Comparison of ENCODE assay signal across 14 cellular contexts in the genomic region with DNA sequence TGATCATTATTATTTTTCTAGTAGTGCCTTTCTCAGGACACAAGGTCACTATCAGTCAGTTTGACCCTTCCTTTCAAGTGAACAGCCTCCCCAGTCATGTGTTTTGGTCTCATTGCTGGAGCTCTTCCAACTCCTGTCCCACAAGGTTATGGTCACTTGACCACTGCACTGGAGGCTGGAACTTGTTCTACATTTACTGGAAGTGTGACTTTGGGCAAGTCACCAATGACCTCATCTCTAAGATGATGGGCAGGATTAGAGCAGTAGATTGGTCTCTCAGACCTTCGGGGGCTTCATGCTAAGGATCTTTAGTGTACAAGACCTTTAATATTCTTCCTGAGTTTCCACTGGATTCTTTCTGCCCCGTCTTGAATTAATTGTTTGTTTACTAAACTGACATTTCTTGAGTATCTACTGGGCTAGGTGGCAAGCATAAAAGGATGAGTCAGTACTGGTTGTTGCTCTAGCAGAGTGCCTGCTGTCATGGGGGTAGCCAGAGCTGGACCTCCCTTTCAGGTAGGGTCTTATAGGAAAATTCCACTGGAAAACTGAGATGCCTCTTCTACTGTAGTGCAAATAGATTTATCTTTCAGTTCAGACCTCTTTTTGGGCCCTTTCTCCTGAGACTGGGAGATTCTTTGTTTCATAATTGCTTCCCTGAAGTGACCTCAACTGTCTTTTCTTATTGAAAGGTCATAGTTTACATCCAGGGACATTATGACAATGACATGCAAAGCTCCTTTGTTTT.
DNase-seq lines count a peak whose midpoint lies in the region; ATAC-seq and TF ChIP-seq lines count a peak whose summit lies in the region.
"Had no signal": no experiment of that assay in that cellular context is flagged by ENCODE, and none has a peak within 500 bp of the region (broad histone marks: within the 10 kb centered on the region; RNA-seq: fewer than 3 reads in every experiment).

No MANE protein-coding gene starts in this region.

- H3K4me2 ChIP-seq in GM23338 (peak overlapping the region; percentile 52), neural progenitor cell (peak overlapping the region; percentile 50)

- no peaks in the 10 kb centered on the region for H3F3A ChIP-seq in GM23338 (replicated peaks; ENCODE audit: low read depth)
- peaks cover 10% of the 10 kb centered on the region for H3F3A ChIP-seq in neural progenitor cell (ENCODE audit: low read depth)

- H3K27me3 Mint-ChIP-seq in GM23338 (ENCODE audit: insufficient read depth, low read depth, poor library complexity): peaks cover 9% of the 10 kb centered on the region
- peaks cover 2% of the 10 kb centered on the region for H3K27me3 Mint-ChIP-seq in neural progenitor cell (ENCODE audit: insufficient read depth, low read depth)
- no peaks in the 10 kb centered on the region for H3K27me3 Mint-ChIP-seq in activated CD4-positive, alpha-beta memory T cell treated with anti-CD3 and anti-CD28 coated beads for 36 hours

- no peaks in the 10 kb centered on the region for H3K36me3 Mint-ChIP-seq in GM23338 (ENCODE audit: low read depth)
- H3K36me3 Mint-ChIP-seq in neural progenitor cell: peaks cover 2% of the 10 kb centered on the region
- peaks cover 3% of the 10 kb centered on the region for H3K36me3 Mint-ChIP-seq in activated CD4-positive, alpha-beta memory T cell treated with anti-CD3 and anti-CD28 coated beads for 36 hours

- H3K4me1 ChIP-seq in GM23338 (ENCODE audit: insufficient read depth) (peaks cover 34% of the 10 kb centered on the region), neural progenitor cell (peaks cover 14% of the 10 kb centered on the region)
- H3K4me1 ChIP-seq: Caco-2 had no signal

- intact Hi-C loops in activated CD4-positive, alpha-beta memory T cell treated with anti-CD3 and anti-CD28 coated beads for 36 hours (cut with micrococcal nuclease): no loop called here

- H3K9me3 ChIP-seq in neural progenitor cell (ENCODE audit: low read depth): no peaks in the 10 kb centered on the region
- H3K9me3 ChIP-seq: Caco-2 had no signal

- H3K9ac ChIP-seq in neural progenitor cell: no peak overlapping the region

- DNase-seq in GM23338 (ENCODE audit: low spot score) (peak; percentile 52), OCI-M1 (lab: John Stamatoyannopoulos, UW) (peak; percentile 62), foreskin melanocyte (peak; percentile 45), neural progenitor cell (ENCODE audit: low spot score) (peak; percentile 14), NCI-H69 (lab: John Stamatoyannopoulos, UW) (no peak), T-helper 9 cell (no peak)
- DNase-seq in activated CD4-positive, alpha-beta memory T cell treated with anti-CD3 and anti-CD28 coated beads for 36 hours: no peak
- DNase-seq: kidney glomerular epithelial cell, MV-4-11, NCI-H446 treated with DMSO at 0.1 percent for 48 hours, RPMI8226 had no signal

- TF ChIP-seq CTCF in GM23338 (conservative IDR thresholded peaks at IDR 0.05; ENCODE audit: low read depth in 2 of 2): no peak
- TF ChIP-seq CTCF in neural progenitor cell (IDR thresholded peaks at IDR 0.05): no peak

- no peak overlapping the region for H2AFZ ChIP-seq in GM23338
- no peak overlapping the region for H2AFZ ChIP-seq in neural progenitor cell (replicated peaks)

- CTCF ChIA-PET in activated CD4-positive, alpha-beta memory T cell treated with anti-CD3 and anti-CD28 coated beads for 36 hours (lab: Charles Lee): interaction anchor here (0.5 to 1.9 kb wide), 4 partner anchors 12 to 275 kb away, joined by 3 to 7 read pairs (median 3); no protein-coding TSS in a partner anchor

- H3K27me3 ChIP-seq in GM23338 (ENCODE audit: insufficient read depth): no peaks in the 10 kb centered on the region
- H3K27me3 ChIP-seq in neural progenitor cell: no peaks in the 10 kb centered on the region

- H3K79me2 ChIP-seq in GM23338 (replicated peaks; ENCODE audit: insufficient read depth) (peaks cover 10% of the 10 kb centered on the region; the same call in 1 of the 2 replicates), neural progenitor cell (ENCODE audit: low read depth) (peaks cover 15% of the 10 kb centered on the region)

- peak overlapping the region; percentile 84 for H3K27ac ChIP-seq in GM23338 (ENCODE audit: low read depth)
- H3K27ac ChIP-seq in neural progenitor cell: peak overlapping the region; percentile 46
- H3K27ac ChIP-seq: HL-60 had no signal

- peak; percentile 91 for ATAC-seq in GM23338

- POLR2A ChIA-PET in activated CD4-positive, alpha-beta memory T cell treated with anti-CD3 and anti-CD28 coated beads for 36 hours (lab: Charles Lee): no interaction called here

- peaks cover 42% of the 10 kb centered on the region for H3K4me1 Mint-ChIP-seq in GM23338
- H3K4me1 Mint-ChIP-seq in neural progenitor cell: peaks cover 7% of the 10 kb centered on the region
- no peaks in the 10 kb centered on the region for H3K4me1 Mint-ChIP-seq in activated CD4-positive, alpha-beta memory T cell treated with anti-CD3 and anti-CD28 coated beads for 36 hours (ENCODE audit: low read depth)
- H3K4me1 Mint-ChIP-seq: nephron had no signal

- H3K36me3 ChIP-seq in GM23338 (ENCODE audit: insufficient read depth) (no peaks in the 10 kb centered on the region), neural progenitor cell (no peaks in the 10 kb centered on the region)

- no peak overlapping the region for H3K4me3 ChIP-seq in GM23338
- no peak overlapping the region for H3K4me3 ChIP-seq in neural progenitor cell

- H3K9me3 Mint-ChIP-seq in GM23338 (no peaks in the 10 kb centered on the region), neural progenitor cell (no peaks in the 10 kb centered on the region)
- H3K9me3 Mint-ChIP-seq in activated CD4-positive, alpha-beta memory T cell treated with anti-CD3 and anti-CD28 coated beads for 36 hours: no peaks in the 10 kb centered on the region
- H3K9me3 Mint-ChIP-seq: nephron had no signal

- H4K20me1 ChIP-seq in GM23338 (replicated peaks; ENCODE audit: insufficient read depth) (no peaks in the 10 kb centered on the region), neural progenitor cell (ENCODE audit: low read depth) (no peaks in the 10 kb centered on the region)

- H3K27ac Mint-ChIP-seq in GM23338: peak overlapping the region; percentile 88
- H3K27ac Mint-ChIP-seq in neural progenitor cell: no peak overlapping the region
- no peak overlapping the region for H3K27ac Mint-ChIP-seq in activated CD4-positive, alpha-beta memory T cell treated with anti-CD3 and anti-CD28 coated beads for 36 hours
- H3K27ac Mint-ChIP-seq: nephron had no signal

- H3K4me3 Mint-ChIP-seq in GM23338 (peak overlapping the region; percentile 37), neural progenitor cell (no peak overlapping the region)
- no peak overlapping the region for H3K4me3 Mint-ChIP-seq in activated CD4-positive, alpha-beta memory T cell treated with anti-CD3 and anti-CD28 coated beads for 36 hours
- H3K4me3 Mint-ChIP-seq: nephron had no signal

- peaks cover 3% of the 10 kb centered on the region; the same call in 1 of the 2 replicates for H3K9me2 ChIP-seq in GM23338 (ENCODE audit: insufficient read depth)

Comparison
In these comparisons a context has a peak if more than half of its experiments do, and no peak if none do; other contexts are left out.
1. DNase-seq: peak in GM23338 (single experiment), OCI-M1 (single experiment), foreskin melanocyte (single experiment) and neural progenitor cell (single experiment); none in NCI-H69 (single experiment), T-helper 9 cell (single experiment) and activated CD4-positive, alpha-beta memory T cell treated with anti-CD3 and anti-CD28 coated beads for 36 hours (single experiment).